In the genomic region with DNA sequence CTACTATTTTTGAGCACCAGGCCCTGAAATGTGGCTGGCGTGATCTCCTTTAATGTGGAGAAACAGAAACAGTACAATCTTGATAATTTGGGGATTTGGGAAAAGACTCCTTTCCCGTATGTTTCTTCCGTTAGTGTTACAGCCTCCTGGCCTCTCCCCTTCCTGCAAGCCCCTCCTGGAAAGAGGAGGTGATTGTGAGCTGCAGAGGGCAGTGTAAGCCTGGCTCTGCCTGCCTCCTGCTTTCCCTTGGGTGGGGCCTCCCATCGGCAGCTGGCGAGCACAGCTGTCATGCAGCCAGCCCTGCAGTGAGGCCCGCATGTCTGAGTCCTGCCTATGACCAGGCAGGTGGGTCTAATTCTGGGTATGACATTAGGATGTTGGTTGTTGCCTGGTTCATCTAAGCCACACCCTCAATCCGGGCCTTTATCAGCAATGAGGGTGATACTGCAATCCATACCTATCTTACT, we compare ENCODE assay signal across 1 cellular context.
TF ChIP-seq lines count a peak whose summit lies in the region.

No MANE protein-coding gene starts in this region.

TF ChIP-seq in K562, 482 proteins besides CTCF, POLR2A, EP300 and RAD21 (continued from another document and continues in another):
- TF ChIP-seq KLF6 (CRISPR knock-in tag; IDR thresholded peaks at IDR 0.05; ENCODE audit: borderline replicate concordance): no peak
- TF ChIP-seq NRF1 (conservative IDR thresholded peaks at IDR 0.05 in 1 of 2, IDR thresholded peaks at IDR 0.05 in 1 of 2): 0 out of 4 replicates have a peak, but pooled peaks have one; percentile 19 to 23
- no peak for TF ChIP-seq COPS2 (conservative IDR thresholded peaks at IDR 0.05)
- no peak for TF ChIP-seq ZNF121 (CRISPR knock-in tag; conservative IDR thresholded peaks at IDR 0.05)
- TF ChIP-seq TRIM28 (IDR thresholded peaks at IDR 0.05): no peak
- no peak for TF ChIP-seq POLR3G (IDR thresholded peaks at IDR 0.05; ENCODE audit: extremely low read depth, insufficient read length, insufficient replicate concordance)
- no peak for TF ChIP-seq IRF9 (tag; IDR thresholded peaks at IDR 0.05)
- no peak for TF ChIP-seq ASH1L (IDR thresholded peaks at IDR 0.05; ENCODE audit: borderline replicate concordance, low read depth, partially characterized antibody)
- no peak for TF ChIP-seq PRMT5 (CRISPR knock-in tag; IDR thresholded peaks at IDR 0.05)
- TF ChIP-seq POLR2G (IDR thresholded peaks at IDR 0.05; ENCODE audit: low read depth, low read length): no peak
- TF ChIP-seq ZNF24 (IDR thresholded peaks at IDR 0.05): peak; percentile 62; the same call in 1 of the 2 replicates
- TF ChIP-seq KDM4B (IDR thresholded peaks at IDR 0.05; ENCODE audit: borderline replicate concordance in 2 of 2, low read depth in 1 of 2): no peak
- TF ChIP-seq, protein P1, sequence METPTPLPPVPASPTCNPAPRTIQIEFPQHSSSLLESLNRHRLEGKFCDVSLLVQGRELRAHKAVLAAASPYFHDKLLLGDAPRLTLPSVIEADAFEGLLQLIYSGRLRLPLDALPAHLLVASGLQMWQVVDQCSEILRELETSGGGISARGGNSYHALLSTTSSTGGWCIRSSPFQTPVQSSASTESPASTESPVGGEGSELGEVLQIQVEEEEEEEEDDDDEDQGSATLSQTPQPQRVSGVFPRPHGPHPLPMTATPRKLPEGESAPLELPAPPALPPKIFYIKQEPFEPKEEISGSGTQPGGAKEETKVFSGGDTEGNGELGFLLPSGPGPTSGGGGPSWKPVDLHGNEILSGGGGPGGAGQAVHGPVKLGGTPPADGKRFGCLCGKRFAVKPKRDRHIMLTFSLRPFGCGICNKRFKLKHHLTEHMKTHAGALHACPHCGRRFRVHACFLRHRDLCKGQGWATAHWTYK (CRISPR knock-in tag; IDR thresholded peaks at IDR 0.05): no peak
- TF ChIP-seq, protein P2, sequence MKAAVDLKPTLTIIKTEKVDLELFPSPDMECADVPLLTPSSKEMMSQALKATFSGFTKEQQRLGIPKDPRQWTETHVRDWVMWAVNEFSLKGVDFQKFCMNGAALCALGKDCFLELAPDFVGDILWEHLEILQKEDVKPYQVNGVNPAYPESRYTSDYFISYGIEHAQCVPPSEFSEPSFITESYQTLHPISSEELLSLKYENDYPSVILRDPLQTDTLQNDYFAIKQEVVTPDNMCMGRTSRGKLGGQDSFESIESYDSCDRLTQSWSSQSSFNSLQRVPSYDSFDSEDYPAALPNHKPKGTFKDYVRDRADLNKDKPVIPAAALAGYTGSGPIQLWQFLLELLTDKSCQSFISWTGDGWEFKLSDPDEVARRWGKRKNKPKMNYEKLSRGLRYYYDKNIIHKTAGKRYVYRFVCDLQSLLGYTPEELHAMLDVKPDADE (conservative IDR thresholded peaks at IDR 0.05; ENCODE audit: control insufficient read depth, low read depth, low read length): 0 out of 2 replicates have a peak, but pooled peaks have one; percentile 38
- no peak for TF ChIP-seq SRF (CRISPR knock-in tag; IDR thresholded peaks at IDR 0.05)
- no peak for TF ChIP-seq SMAD1 (IDR thresholded peaks at IDR 0.05; ENCODE audit: low read depth, low read length, partially characterized antibody)
- TF ChIP-seq ZBED1 (IDR thresholded peaks at IDR 0.05): no peak
- TF ChIP-seq, protein P3, sequence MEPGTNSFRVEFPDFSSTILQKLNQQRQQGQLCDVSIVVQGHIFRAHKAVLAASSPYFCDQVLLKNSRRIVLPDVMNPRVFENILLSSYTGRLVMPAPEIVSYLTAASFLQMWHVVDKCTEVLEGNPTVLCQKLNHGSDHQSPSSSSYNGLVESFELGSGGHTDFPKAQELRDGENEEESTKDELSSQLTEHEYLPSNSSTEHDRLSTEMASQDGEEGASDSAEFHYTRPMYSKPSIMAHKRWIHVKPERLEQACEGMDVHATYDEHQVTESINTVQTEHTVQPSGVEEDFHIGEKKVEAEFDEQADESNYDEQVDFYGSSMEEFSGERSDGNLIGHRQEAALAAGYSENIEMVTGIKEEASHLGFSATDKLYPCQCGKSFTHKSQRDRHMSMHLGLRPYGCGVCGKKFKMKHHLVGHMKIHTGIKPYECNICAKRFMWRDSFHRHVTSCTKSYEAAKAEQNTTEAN (CRISPR knock-in tag; IDR thresholded peaks at IDR 0.05): no peak
- no peak for TF ChIP-seq SAP30 (IDR thresholded peaks at IDR 0.05; ENCODE audit: borderline replicate concordance, insufficient read depth, low read depth, low read length, poor library complexity, severe bottlenecking)
- no peak for TF ChIP-seq FOXP1 (CRISPR knock-in tag; IDR thresholded peaks at IDR 0.05)
- TF ChIP-seq, protein P4, sequence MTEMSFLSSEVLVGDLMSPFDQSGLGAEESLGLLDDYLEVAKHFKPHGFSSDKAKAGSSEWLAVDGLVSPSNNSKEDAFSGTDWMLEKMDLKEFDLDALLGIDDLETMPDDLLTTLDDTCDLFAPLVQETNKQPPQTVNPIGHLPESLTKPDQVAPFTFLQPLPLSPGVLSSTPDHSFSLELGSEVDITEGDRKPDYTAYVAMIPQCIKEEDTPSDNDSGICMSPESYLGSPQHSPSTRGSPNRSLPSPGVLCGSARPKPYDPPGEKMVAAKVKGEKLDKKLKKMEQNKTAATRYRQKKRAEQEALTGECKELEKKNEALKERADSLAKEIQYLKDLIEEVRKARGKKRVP (CRISPR knock-in tag; IDR thresholded peaks at IDR 0.05): no peak
- no peak for TF ChIP-seq SAFB2 (IDR thresholded peaks at IDR 0.05; ENCODE audit: borderline replicate concordance, low read depth, low read length, severe bottlenecking)
- TF ChIP-seq, protein P5, sequence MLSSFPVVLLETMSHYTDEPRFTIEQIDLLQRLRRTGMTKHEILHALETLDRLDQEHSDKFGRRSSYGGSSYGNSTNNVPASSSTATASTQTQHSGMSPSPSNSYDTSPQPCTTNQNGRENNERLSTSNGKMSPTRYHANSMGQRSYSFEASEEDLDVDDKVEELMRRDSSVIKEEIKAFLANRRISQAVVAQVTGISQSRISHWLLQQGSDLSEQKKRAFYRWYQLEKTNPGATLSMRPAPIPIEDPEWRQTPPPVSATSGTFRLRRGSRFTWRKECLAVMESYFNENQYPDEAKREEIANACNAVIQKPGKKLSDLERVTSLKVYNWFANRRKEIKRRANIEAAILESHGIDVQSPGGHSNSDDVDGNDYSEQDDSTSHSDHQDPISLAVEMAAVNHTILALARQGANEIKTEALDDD (IDR thresholded peaks at IDR 0.05): peak; percentile 22; the same call in 1 of the 2 replicates
- TF ChIP-seq, protein P6, sequence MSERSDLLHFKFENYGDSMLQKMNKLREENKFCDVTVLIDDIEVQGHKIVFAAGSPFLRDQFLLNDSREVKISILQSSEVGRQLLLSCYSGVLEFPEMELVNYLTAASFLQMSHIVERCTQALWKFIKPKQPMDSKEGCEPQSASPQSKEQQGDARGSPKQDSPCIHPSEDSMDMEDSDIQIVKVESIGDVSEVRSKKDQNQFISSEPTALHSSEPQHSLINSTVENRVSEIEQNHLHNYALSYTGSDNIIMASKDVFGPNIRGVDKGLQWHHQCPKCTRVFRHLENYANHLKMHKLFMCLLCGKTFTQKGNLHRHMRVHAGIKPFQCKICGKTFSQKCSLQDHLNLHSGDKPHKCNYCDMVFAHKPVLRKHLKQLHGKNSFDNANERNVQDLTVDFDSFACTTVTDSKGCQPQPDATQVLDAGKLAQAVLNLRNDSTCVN (CRISPR knock-in tag; IDR thresholded peaks at IDR 0.05): no peak
- no peak for TF ChIP-seq CUX1 (CRISPR knock-in tag; IDR thresholded peaks at IDR 0.05)
- no peak for TF ChIP-seq DDX20 (tag; IDR thresholded peaks at IDR 0.05; ENCODE audit: low read depth)
- 0 out of 2 replicates have a peak, but pooled peaks have one; percentile 28 for TF ChIP-seq HMGXB4 (CRISPR knock-in tag; IDR thresholded peaks at IDR 0.05)
- TF ChIP-seq HMGN3 (IDR thresholded peaks at IDR 0.05; ENCODE audit: borderline replicate concordance, extremely low read depth, insufficient read length, low read depth, low read length): peak; percentile 55
- TF ChIP-seq DMBX1 (CRISPR knock-in tag; IDR thresholded peaks at IDR 0.05; ENCODE audit: borderline replicate concordance): no peak
- no peak for TF ChIP-seq FOXK1 (CRISPR knock-in tag; IDR thresholded peaks at IDR 0.05; ENCODE audit: borderline replicate concordance)
- no peak for TF ChIP-seq CBX2 (IDR thresholded peaks at IDR 0.05; ENCODE audit: insufficient read depth, low read length, poor library complexity, severe bottlenecking)
